In genomic region chr3:113275876-113276580, GRCh38 we compare ENCODE assay signal across 8 cellular contexts.
DNase-seq lines count a peak whose midpoint lies in the region; ATAC-seq and TF ChIP-seq lines count a peak whose summit lies in the region.

No MANE protein-coding gene starts in this region.

- POLR2A ChIA-PET in activated CD8-positive, alpha-beta T cell treated with anti-CD3 and anti-CD28 coated beads for 36 hours (lab: Charles Lee): interaction anchor here (0.6 kb wide), 1 partner anchor 520 kb away, joined by 4 read pairs; no protein-coding TSS in a partner anchor

- H3K4me1 Mint-ChIP-seq in activated CD8-positive, alpha-beta T cell treated with anti-CD3 and anti-CD28 coated beads for 36 hours (ENCODE audit: low read depth): peaks cover 7% of the 10 kb centered on the region

- no peaks in the 10 kb centered on the region for H3K9me3 ChIP-seq in effector memory CD4-positive, alpha-beta T cell (ENCODE audit: control insufficient read depth, low read length)

- no peaks in the 10 kb centered on the region for H3K36me3 ChIP-seq in effector memory CD4-positive, alpha-beta T cell (ENCODE audit: control insufficient read depth, insufficient read depth, low read length)

- peaks cover 1% of the 10 kb centered on the region for H3K27me3 Mint-ChIP-seq in activated CD8-positive, alpha-beta T cell treated with anti-CD3 and anti-CD28 coated beads for 36 hours

- H3K4me3 Mint-ChIP-seq in activated CD8-positive, alpha-beta T cell treated with anti-CD3 and anti-CD28 coated beads for 36 hours: peak overlapping the region; percentile 12

- no peaks in the 10 kb centered on the region for H3K9me3 Mint-ChIP-seq in activated CD8-positive, alpha-beta T cell treated with anti-CD3 and anti-CD28 coated beads for 36 hours

- no peak overlapping the region for H3K27ac ChIP-seq in effector memory CD4-positive, alpha-beta T cell (ENCODE audit: insufficient read depth, low read length, poor library complexity, severe bottlenecking)

- intact Hi-C loops in activated CD8-positive, alpha-beta T cell treated with anti-CD3 and anti-CD28 coated beads for 36 hours (cut with micrococcal nuclease): no loop called here
- intact Hi-C loops in Right ventricle myocardium superior (cut with DNase I): no loop called here

- TF ChIP-seq CTCF in GM10266 (IDR thresholded peaks at IDR 0.05; ENCODE audit: control insufficient read depth, insufficient read depth, low read depth, missing control alignments): peak; percentile 10
- no peak for TF ChIP-seq CTCF in activated CD8-positive, alpha-beta T cell treated with anti-CD3 and anti-CD28 coated beads for 36 hours (IDR thresholded peaks at IDR 0.05)

- H3K27me3 ChIP-seq in effector memory CD4-positive, alpha-beta T cell (replicated peaks; ENCODE audit: control insufficient read depth, insufficient read depth, low read length, poor library complexity, severe bottlenecking): no peaks in the 10 kb centered on the region

- CTCF ChIA-PET in activated CD8-positive, alpha-beta T cell treated with anti-CD3 and anti-CD28 coated beads for 36 hours (lab: Charles Lee): interaction anchor here (1.2 to 4.1 kb wide), 2 partner anchors 12 to 13 kb away, joined by 3 to 15 read pairs; no protein-coding TSS in a partner anchor

- peak; percentile 73 for ATAC-seq in GM21825 (IDR thresholded peaks at IDR 0.05; ENCODE audit: unreplicated experiment)
- peak; percentile 65 for ATAC-seq in activated CD8-positive, alpha-beta T cell treated with anti-CD3 and anti-CD28 coated beads for 36 hours
- ATAC-seq in Right ventricle myocardium superior (ENCODE audit: poor library complexity): peak; percentile 73

- no peaks in the 10 kb centered on the region for H3K4me1 ChIP-seq in effector memory CD4-positive, alpha-beta T cell (ENCODE audit: control insufficient read depth, insufficient read depth, low read length, poor library complexity, severe bottlenecking)

- H3K4me3 ChIP-seq in effector memory CD4-positive, alpha-beta T cell (ENCODE audit: insufficient read depth, low read depth, low read length, poor library complexity, severe bottlenecking): no peak overlapping the region

- H3K36me3 Mint-ChIP-seq in activated CD8-positive, alpha-beta T cell treated with anti-CD3 and anti-CD28 coated beads for 36 hours (ENCODE audit: low read depth): no peaks in the 10 kb centered on the region

- H3K27ac Mint-ChIP-seq in activated CD8-positive, alpha-beta T cell treated with anti-CD3 and anti-CD28 coated beads for 36 hours: no peak overlapping the region

- DNase-seq in GM10266 (ENCODE audit: extremely low spot score) (peak; percentile 50), M059J (ENCODE audit: low read depth) (peak; percentile 96), Right ventricle myocardium superior (peak; percentile 67), renal cortical epithelial cell (ENCODE audit: low read depth) (peak; percentile 11), KG1 (lab: John Stamatoyannopoulos, UW) (no peak)
- peak; percentile 7 for DNase-seq in activated CD8-positive, alpha-beta T cell treated with anti-CD3 and anti-CD28 coated beads for 36 hours
- no peak for DNase-seq in effector memory CD4-positive, alpha-beta T cell

Comparison
In these comparisons a context has a peak if more than half of its experiments do, and no peak if none do; other contexts are left out.
1. DNase-seq: peak in GM10266 (single experiment), M059J (single experiment), activated CD8-positive, alpha-beta T cell treated with anti-CD3 and anti-CD28 coated beads for 36 hours (single experiment), Right ventricle myocardium superior (single experiment) and renal cortical epithelial cell (single experiment); none in effector memory CD4-positive, alpha-beta T cell (0 of 3) and KG1 (single experiment).
2. Peak in every context shown above with its lines, with median percentiles within 50 percentile points of each other: ATAC-seq.